18 cellular contexts compared by ENCODE assay signal in genomic region chr17:78957076-78957475, GRCh38. TPM values are rescaled to one million over a fixed set of nuclear protein-coding genes. Genes with fewer than 3 reads are reported as not detected.
DNase-seq lines count a peak whose midpoint lies in the region; ATAC-seq and TF ChIP-seq lines count a peak whose summit lies in the region.
"Had no signal": no experiment of that assay in that cellular context is flagged by ENCODE, and none has a peak within 500 bp of the region (broad histone marks: within the 10 kb centered on the region; RNA-seq: fewer than 3 reads in every experiment).

No MANE protein-coding gene starts in this region.

- H3K9me3 ChIP-seq in PC-3 (ENCODE audit: low read length) = no peaks in the 10 kb centered on the region
- no peaks in the 10 kb centered on the region for H3K9me3 ChIP-seq in prostate gland
- H3K9me3 ChIP-seq: upper lobe of right lung had no signal

- no peaks in the 10 kb centered on the region for H3K27me3 ChIP-seq in PC-3 (ENCODE audit: low read length)
- no peaks in the 10 kb centered on the region for H3K27me3 ChIP-seq in prostate gland (replicated peaks; ENCODE audit: insufficient read depth)
- H3K27me3 ChIP-seq: cardiac muscle cell, upper lobe of right lung had no signal

- TF ChIP-seq CTCF in PC-3 (conservative IDR thresholded peaks at IDR 0.05; ENCODE audit: low read depth, low read length) (no peak), choroid plexus epithelial cell (conservative IDR thresholded peaks at IDR 0.05; ENCODE audit: low read depth, low read length) (no peak), prostate gland (IDR thresholded peaks at IDR 0.05) (no peak)

- H3K27ac ChIP-seq in PC-3 (ENCODE audit: low read length) (no peak overlapping the region), prostate gland (no peak overlapping the region)
- H3K27ac ChIP-seq: cardiac muscle cell, upper lobe of right lung had no signal

- WGBS in prostate gland = 45% methylated on average over 13 of the region's 13 CpGs

- H3K4me3 ChIP-seq in PC-3 (ENCODE audit: low read length) (no peak overlapping the region), choroid plexus epithelial cell (ENCODE audit: low read depth, low read length) (no peak overlapping the region), skeletal muscle cell (ENCODE audit: low read depth, low read length) (no peak overlapping the region), prostate gland (no peak overlapping the region)
- H3K4me3 ChIP-seq: cardiac muscle cell, upper lobe of right lung had no signal

- H3K9ac ChIP-seq in PC-3 (ENCODE audit: low read length) = no peak overlapping the region

- no peaks in the 10 kb centered on the region for H3F3A ChIP-seq in PC-3 (ENCODE audit: low read length, unreplicated experiment)

- DNase-seq in NCI-H2196 (lab: John Stamatoyannopoulos, UW; ENCODE audit: unreplicated experiment) (peak; percentile 55), NCI-H2196 treated with DMSO at 0.1 percent for 48 hours (lab: John Stamatoyannopoulos, UW; ENCODE audit: unreplicated experiment) (no peak), PC-3 (peak; percentile 35), choroid plexus epithelial cell (ENCODE audit: low read depth) (peak; percentile 47), skeletal muscle cell (ENCODE audit: low read depth) (peak; percentile 62), prostate gland (ENCODE audit: low spot score) (no peak)
- DNase-seq: activated CD4-positive, alpha-beta T cell treated with anti-CD3 and anti-CD28 coated beads, Interleukin-2, amount 50 U/mL, for 4 hours; activated naive CD4-positive, alpha-beta T cell treated with anti-CD3 and anti-CD28 coated beads, Interleukin-2, amount 50 U/mL, for 16 hours; CD4-positive, alpha-beta T cell; effector CD4-positive, alpha-beta T cell; MM.1S; NCI-H2029; NCI-H69; retina; upper lobe of right lung had no signal

- no peak overlapping the region for H3K4me2 ChIP-seq in PC-3 (ENCODE audit: low read length)

- intact Hi-C loops in PC-3 (cut with micrococcal nuclease) (no loop called here), prostate gland (cut with DNase I) (no loop called here)

- H3K4me1 ChIP-seq in PC-3 (ENCODE audit: insufficient read depth, low read length) (peaks cover 7% of the 10 kb centered on the region; the same call in 1 of the 2 replicates), prostate gland (replicated peaks) (no peaks in the 10 kb centered on the region)

- POLR2A ChIA-PET in PC-3 (lab: Charles Lee; ENCODE audit: unreplicated experiment) = no interaction called here

- TF ChIP-seq POLR2A in prostate gland (IDR thresholded peaks at IDR 0.05) = no peak

- H3K79me2 ChIP-seq in PC-3 (ENCODE audit: low read length) = no peaks in the 10 kb centered on the region

- no TSS peak for BruUV-seq in PC-3 (replicated peaks; lab: Mats Ljungman, UMichigan)

- no peak overlapping the region for H2AFZ ChIP-seq in PC-3 (ENCODE audit: low read length)

- CTCF ChIA-PET in PC-3 (lab: Charles Lee) = no interaction called here

- H4K20me1 ChIP-seq in PC-3 (ENCODE audit: low read length) = no peaks in the 10 kb centered on the region

- ATAC-seq in PC-3 = no peak
- ATAC-seq in HG02885 (IDR thresholded peaks at IDR 0.05; ENCODE audit: poor library complexity, unreplicated experiment) = no peak
- ATAC-seq in GM18858 (IDR thresholded peaks at IDR 0.05; ENCODE audit: unreplicated experiment) = no peak
- ATAC-seq: upper lobe of right lung had no signal

- no peaks in the 10 kb centered on the region for H3K9me2 ChIP-seq in PC-3 (replicated peaks; ENCODE audit: low read length)

- H3K36me3 ChIP-seq in PC-3 (ENCODE audit: low read depth, low read length) (no peaks in the 10 kb centered on the region), prostate gland (no peaks in the 10 kb centered on the region)
- H3K36me3 ChIP-seq: cardiac muscle cell, upper lobe of right lung had no signal

RNA-seq across cellular contexts. Expression of gene LGALS3BP, which starts 22.6 kb away (rescaled TPM):
- total RNA-seq in PC-3 (2014; rRNA removed) (72.4 and 121 TPM in 2 replicates), prostate gland (100 to 1,000 TPM; 570 to 890 TPM)

RNA-seq across cellular contexts. Expression of gene TIMP2, which starts 31.9 kb away (rescaled TPM):
- total RNA-seq in PC-3 (2014; rRNA removed) (60.1 and 62.5 TPM in 2 replicates), prostate gland (100 to 1,000 TPM in 1 of 2 donors, 10 to 100 TPM in 1; 54.5 to 500 TPM)

RNA-seq across cellular contexts. Expression of gene CANT1, which starts 52.5 kb away (rescaled TPM):
- 191 and 220 TPM in 2 replicates for total RNA-seq in PC-3 (2014; rRNA removed)
- total RNA-seq in prostate gland = 100 to 1,000 TPM in 1 of 2 donors, 10 to 100 TPM in 1; 89.7 to 201 TPM

RNA-seq across cellular contexts. Expression of gene CEP295NL, which starts 54.1 kb away (rescaled TPM):
- total RNA-seq in PC-3 (2014; rRNA removed) (1.8 and 2.4 TPM in 2 replicates), prostate gland (1 to 10 TPM; 2.2 to 8.2 TPM)

Comparison
In these comparisons a context has a peak if more than half of its experiments do, and no peak if none do; other contexts are left out.
1. DNase-seq: peak in NCI-H2196 (single experiment), PC-3 (single experiment), choroid plexus epithelial cell (single experiment) and skeletal muscle cell (single experiment); none in NCI-H2196 treated with DMSO at 0.1 percent for 48 hours (single experiment) and prostate gland (single experiment).